ENCODE assay signal across 17 cellular contexts in the genomic region with DNA sequence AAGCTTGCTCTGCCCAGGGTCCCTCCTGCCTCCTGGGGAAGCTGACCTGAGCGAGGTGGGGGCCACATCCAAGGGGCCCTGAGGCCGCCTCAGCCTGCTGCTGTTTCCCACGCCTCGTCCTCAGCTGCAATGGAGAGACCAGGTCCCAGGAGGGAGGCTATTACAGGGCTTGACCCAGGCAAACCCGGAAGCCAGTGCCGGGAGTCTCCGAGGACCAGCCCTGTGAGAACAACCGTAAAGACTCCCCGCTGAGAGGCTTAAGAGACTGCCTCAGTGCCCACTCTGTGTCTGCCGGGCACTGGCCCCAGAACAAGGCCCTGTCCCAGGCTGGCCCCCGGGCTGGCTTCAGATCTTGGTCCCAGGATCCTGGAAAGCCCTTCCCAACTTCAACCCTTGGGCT.
DNase-seq lines count a peak whose midpoint lies in the region; ATAC-seq and TF ChIP-seq lines count a peak whose summit lies in the region.
"Had no signal": no experiment of that assay in that cellular context is flagged by ENCODE, and none has a peak within 500 bp of the region (broad histone marks: within the 10 kb centered on the region; RNA-seq: fewer than 3 reads in every experiment).

No MANE protein-coding gene starts in this region.

- ATAC-seq in Panc1 (0 out of 2 replicates have a peak, but pooled peaks have one; percentile 10), gastrocnemius medialis (peak; percentile 49 to 65)
- ATAC-seq: SK-N-SH treated with all-trans-retinoic acid at 6 μM for 48 hours had no signal

- no TSS peak for BruUV-seq in Panc1 (replicated peaks; lab: Mats Ljungman, UMichigan)

- H3K27ac ChIP-seq in BLaER1 (peak overlapping the region; percentile 64), Panc1 (ENCODE audit: low read length) (no peak overlapping the region), right atrium auricular region (peak overlapping the region; percentile 40 to 45), gastrocnemius medialis (peak overlapping the region in 3 of 4 donors; percentile 41 to 62 (median 61))
- H3K27ac ChIP-seq: KMS-11 had no signal

- H3K36me3 ChIP-seq in BLaER1 (no peaks in the 10 kb centered on the region), Panc1 (ENCODE audit: control insufficient read depth, insufficient read depth, low read length) (no peaks in the 10 kb centered on the region), right atrium auricular region (no peaks in the 10 kb centered on the region), gastrocnemius medialis (no peaks in the 10 kb centered on the region)

- H3K4me3 ChIP-seq in BLaER1, result no peak overlapping the region
- no peak overlapping the region for H3K4me3 ChIP-seq in Panc1 (ENCODE audit: low read depth in 2 of 2, low read length in 2 of 2)
- no peak overlapping the region for H3K4me3 ChIP-seq in right atrium auricular region
- H3K4me3 ChIP-seq in gastrocnemius medialis, result no peak overlapping the region

- peak overlapping the region; percentile 59; the same call in 1 of the 2 replicates for H3K9ac ChIP-seq in BLaER1
- H3K9ac ChIP-seq: KMS-11 had no signal

- CTCF ChIA-PET in Panc1 (lab: Charles Lee), result interaction anchor here (0.6 to 1.8 kb wide), 3 partner anchors 8 to 248 kb away, joined by 3 to 4 read pairs (median 4); no protein-coding TSS in a partner anchor

- H3K4me2 ChIP-seq in BLaER1, result peak overlapping the region; percentile 72
- H3K4me2 ChIP-seq: KMS-11 had no signal

- H3K4me1 ChIP-seq in BLaER1 (peaks cover 41% of the 10 kb centered on the region), Panc1 (ENCODE audit: control insufficient read depth, insufficient read depth, low read length) (peaks cover 8% of the 10 kb centered on the region), right atrium auricular region (peaks cover 0 to 22% of the 10 kb centered on the region in 2 donors), gastrocnemius medialis (no peaks in the 10 kb centered on the region)

- TF ChIP-seq POLR2A in gastrocnemius medialis (IDR thresholded peaks at IDR 0.05), result no peak

- no peaks in the 10 kb centered on the region for H3K9me3 ChIP-seq in BLaER1
- H3K9me3 ChIP-seq in Panc1 (ENCODE audit: control insufficient read depth, insufficient read depth, low read depth, low read length), result no peaks in the 10 kb centered on the region
- no peaks in the 10 kb centered on the region for H3K9me3 ChIP-seq in right atrium auricular region
- H3K9me3 ChIP-seq in gastrocnemius medialis, result no peaks in the 10 kb centered on the region

- TF ChIP-seq CTCF in Panc1 (IDR thresholded peaks at IDR 0.05) (no peak), right atrium auricular region (IDR thresholded peaks at IDR 0.05) (no peak), gastrocnemius medialis (IDR thresholded peaks at IDR 0.05 in 4 of 5, conservative IDR thresholded peaks at IDR 0.05 in 1 of 5) (no peak)

- intact Hi-C loops in Panc1 (cut with micrococcal nuclease; ENCODE audit: unreplicated experiment) (no loop called here), gastrocnemius medialis (cut with DNase I; ENCODE audit: low total_unique reads) (no loop called here)

- no peaks in the 10 kb centered on the region for H3K27me3 ChIP-seq in BLaER1
- no peaks in the 10 kb centered on the region for H3K27me3 ChIP-seq in Panc1 (ENCODE audit: control insufficient read depth, insufficient read depth, low read length)
- H3K27me3 ChIP-seq in right atrium auricular region, result no peaks in the 10 kb centered on the region
- peaks cover 7 to 9% (median 9%) of the 10 kb centered on the region in 3 donors for H3K27me3 ChIP-seq in gastrocnemius medialis

- no peak for DNase-seq in Panc1 (ENCODE audit: low read depth, low spot score)
- no peak for DNase-seq in right atrium auricular region (ENCODE audit: low spot score)
- peak; percentile 10 to 28 for DNase-seq in gastrocnemius medialis
- DNase-seq in NCI-H1092 (lab: John Stamatoyannopoulos, UW), result no peak
- no peak for DNase-seq in NCI-H2227 (lab: John Stamatoyannopoulos, UW; ENCODE audit: unreplicated experiment)
- DNase-seq in nucleus accumbens (lab: John Stamatoyannopoulos, UW), result no peak
- DNase-seq: CD4-positive, CD25-positive, alpha-beta regulatory T cell; GOT3; HFFc6; NCI-H1436 treated with DMSO at 0.1 percent for 48 hours; NCI-H2081 treated with DMSO at 0.1 percent for 48 hours; NCI-H2227 treated with DMSO at 0.1 percent for 48 hours; NCI-H524 treated with DMSO at 0.1 percent for 48 hours; SHP77 treated with DMSO at 0.1 percent for 48 hours had no signal

- H4K20me1 ChIP-seq in BLaER1, result no peaks in the 10 kb centered on the region

- in situ Hi-C loops in Panc1 (cut with HindIII; ENCODE audit: low pct_unique_long_range_greater_than_20kb, low sequenced_read_pairs), result no loop called here
- in situ Hi-C loops in gastrocnemius medialis (cut with MboI; ENCODE audit: low sequenced_read_pairs in 4 of 4), result no loop called here

- POLR2A ChIA-PET in Panc1 (lab: Charles Lee), result interaction anchor here (0.6 kb wide), 1 partner anchor 436 kb away, joined by 3 read pairs; no protein-coding TSS in a partner anchor

Comparison
In these comparisons a context has a peak if more than half of its experiments do, and no peak if none do; other contexts are left out.
1. DNase-seq: peak in gastrocnemius medialis (2 of 2); none in Panc1 (single experiment), right atrium auricular region (single experiment), NCI-H1092 (single experiment), NCI-H2227 (single experiment) and nucleus accumbens (0 of 56).